Comparison of ENCODE assay signal across 1 cellular context in the genomic region with DNA sequence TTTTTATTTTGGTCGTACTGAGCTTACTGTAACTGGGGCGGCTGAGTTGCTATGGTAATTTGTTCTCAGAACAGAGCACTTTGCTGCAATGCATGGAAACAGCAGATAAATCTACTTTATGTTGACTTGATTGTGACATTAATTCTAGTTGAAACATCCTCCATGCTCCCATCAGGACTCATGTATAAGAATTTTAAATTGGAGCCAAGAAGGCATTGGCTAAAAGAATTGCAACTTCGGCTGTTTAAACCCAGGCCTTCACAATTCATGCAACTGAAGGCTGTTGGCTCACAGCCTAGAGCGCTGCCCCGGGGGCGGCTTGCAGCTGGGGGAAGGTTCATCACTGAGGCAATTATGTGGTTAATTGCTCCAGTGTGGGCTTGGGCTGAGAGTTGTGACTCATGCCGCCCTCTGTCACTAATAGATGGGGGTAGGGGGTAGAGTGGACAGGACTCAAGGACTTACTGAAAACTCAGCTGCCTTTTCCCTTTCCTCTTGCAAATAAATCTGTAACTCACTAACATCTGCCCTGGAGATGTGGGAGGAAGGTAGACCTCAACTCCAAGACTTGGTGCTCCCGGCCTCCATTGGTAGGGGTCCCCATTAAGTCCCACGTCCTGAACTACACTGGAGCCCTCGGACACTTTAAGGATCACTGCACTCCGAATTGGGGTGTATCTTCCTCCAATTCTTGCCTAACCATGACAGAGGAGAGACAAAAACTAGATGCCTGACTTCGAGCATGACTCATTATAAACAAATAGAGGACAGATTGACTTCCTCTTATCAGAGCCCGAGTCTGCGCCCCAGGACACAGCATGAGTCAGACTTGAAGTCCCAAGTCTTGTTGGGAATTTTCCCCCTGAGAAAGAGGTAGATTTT.
A peak's percentile ranks its signal among the peaks of the same experiment; 100 is the strongest.
TF ChIP-seq lines count a peak whose summit lies in the region.

No MANE protein-coding gene starts in this region.

TF ChIP-seq in K562, 482 proteins besides CTCF, POLR2A, EP300 and RAD21 (continued from another document and continues in another):
- TF ChIP-seq, protein P1, sequence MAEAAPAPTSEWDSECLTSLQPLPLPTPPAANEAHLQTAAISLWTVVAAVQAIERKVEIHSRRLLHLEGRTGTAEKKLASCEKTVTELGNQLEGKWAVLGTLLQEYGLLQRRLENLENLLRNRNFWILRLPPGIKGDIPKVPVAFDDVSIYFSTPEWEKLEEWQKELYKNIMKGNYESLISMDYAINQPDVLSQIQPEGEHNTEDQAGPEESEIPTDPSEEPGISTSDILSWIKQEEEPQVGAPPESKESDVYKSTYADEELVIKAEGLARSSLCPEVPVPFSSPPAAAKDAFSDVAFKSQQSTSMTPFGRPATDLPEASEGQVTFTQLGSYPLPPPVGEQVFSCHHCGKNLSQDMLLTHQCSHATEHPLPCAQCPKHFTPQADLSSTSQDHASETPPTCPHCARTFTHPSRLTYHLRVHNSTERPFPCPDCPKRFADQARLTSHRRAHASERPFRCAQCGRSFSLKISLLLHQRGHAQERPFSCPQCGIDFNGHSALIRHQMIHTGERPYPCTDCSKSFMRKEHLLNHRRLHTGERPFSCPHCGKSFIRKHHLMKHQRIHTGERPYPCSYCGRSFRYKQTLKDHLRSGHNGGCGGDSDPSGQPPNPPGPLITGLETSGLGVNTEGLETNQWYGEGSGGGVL (CRISPR knock-in tag; IDR thresholded peaks at IDR 0.05), result no peak
- no peak for TF ChIP-seq ZBTB1 (CRISPR knock-in tag; IDR thresholded peaks at IDR 0.05; ENCODE audit: borderline replicate concordance, low read depth)
- TF ChIP-seq LEF1 (IDR thresholded peaks at IDR 0.05), result no peak
- TF ChIP-seq, protein P2, sequence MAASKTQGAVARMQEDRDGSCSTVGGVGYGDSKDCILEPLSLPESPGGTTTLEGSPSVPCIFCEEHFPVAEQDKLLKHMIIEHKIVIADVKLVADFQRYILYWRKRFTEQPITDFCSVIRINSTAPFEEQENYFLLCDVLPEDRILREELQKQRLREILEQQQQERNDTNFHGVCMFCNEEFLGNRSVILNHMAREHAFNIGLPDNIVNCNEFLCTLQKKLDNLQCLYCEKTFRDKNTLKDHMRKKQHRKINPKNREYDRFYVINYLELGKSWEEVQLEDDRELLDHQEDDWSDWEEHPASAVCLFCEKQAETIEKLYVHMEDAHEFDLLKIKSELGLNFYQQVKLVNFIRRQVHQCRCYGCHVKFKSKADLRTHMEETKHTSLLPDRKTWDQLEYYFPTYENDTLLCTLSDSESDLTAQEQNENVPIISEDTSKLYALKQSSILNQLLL (CRISPR knock-in tag; IDR thresholded peaks at IDR 0.05; ENCODE audit: borderline replicate concordance), result no peak
- no peak for TF ChIP-seq ZNF77 (CRISPR knock-in tag; IDR thresholded peaks at IDR 0.05)
- no peak for TF ChIP-seq RBM25 (IDR thresholded peaks at IDR 0.05; ENCODE audit: low read depth, low read length, severe bottlenecking)
- TF ChIP-seq ZNF316 (IDR thresholded peaks at IDR 0.05), result peak; percentile 46; the same call in 1 of the 2 replicates
- no peak for TF ChIP-seq MCM7 (IDR thresholded peaks at IDR 0.05)
- TF ChIP-seq ZNF184 (CRISPR knock-in tag; IDR thresholded peaks at IDR 0.05), result no peak
- TF ChIP-seq ADNP (tag; IDR thresholded peaks at IDR 0.05), result no peak
- TF ChIP-seq NCOA2 (IDR thresholded peaks at IDR 0.05; ENCODE audit: partially characterized antibody in 2 of 2), result no peak
- TF ChIP-seq, protein P3, sequence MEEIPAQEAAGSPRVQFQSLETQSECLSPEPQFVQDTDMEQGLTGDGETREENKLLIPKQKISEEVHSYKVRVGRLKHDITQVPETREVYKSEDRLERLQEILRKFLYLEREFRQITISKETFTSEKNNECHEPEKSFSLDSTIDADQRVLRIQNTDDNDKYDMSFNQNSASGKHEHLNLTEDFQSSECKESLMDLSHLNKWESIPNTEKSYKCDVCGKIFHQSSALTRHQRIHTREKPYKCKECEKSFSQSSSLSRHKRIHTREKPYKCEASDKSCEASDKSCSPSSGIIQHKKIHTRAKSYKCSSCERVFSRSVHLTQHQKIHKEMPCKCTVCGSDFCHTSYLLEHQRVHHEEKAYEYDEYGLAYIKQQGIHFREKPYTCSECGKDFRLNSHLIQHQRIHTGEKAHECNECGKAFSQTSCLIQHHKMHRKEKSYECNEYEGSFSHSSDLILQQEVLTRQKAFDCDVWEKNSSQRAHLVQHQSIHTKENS (CRISPR knock-in tag; IDR thresholded peaks at IDR 0.05), result no peak
- no peak for TF ChIP-seq HNRNPLL (IDR thresholded peaks at IDR 0.05; ENCODE audit: low read depth, low read length, poor library complexity, severe bottlenecking)
- TF ChIP-seq, protein P4, sequence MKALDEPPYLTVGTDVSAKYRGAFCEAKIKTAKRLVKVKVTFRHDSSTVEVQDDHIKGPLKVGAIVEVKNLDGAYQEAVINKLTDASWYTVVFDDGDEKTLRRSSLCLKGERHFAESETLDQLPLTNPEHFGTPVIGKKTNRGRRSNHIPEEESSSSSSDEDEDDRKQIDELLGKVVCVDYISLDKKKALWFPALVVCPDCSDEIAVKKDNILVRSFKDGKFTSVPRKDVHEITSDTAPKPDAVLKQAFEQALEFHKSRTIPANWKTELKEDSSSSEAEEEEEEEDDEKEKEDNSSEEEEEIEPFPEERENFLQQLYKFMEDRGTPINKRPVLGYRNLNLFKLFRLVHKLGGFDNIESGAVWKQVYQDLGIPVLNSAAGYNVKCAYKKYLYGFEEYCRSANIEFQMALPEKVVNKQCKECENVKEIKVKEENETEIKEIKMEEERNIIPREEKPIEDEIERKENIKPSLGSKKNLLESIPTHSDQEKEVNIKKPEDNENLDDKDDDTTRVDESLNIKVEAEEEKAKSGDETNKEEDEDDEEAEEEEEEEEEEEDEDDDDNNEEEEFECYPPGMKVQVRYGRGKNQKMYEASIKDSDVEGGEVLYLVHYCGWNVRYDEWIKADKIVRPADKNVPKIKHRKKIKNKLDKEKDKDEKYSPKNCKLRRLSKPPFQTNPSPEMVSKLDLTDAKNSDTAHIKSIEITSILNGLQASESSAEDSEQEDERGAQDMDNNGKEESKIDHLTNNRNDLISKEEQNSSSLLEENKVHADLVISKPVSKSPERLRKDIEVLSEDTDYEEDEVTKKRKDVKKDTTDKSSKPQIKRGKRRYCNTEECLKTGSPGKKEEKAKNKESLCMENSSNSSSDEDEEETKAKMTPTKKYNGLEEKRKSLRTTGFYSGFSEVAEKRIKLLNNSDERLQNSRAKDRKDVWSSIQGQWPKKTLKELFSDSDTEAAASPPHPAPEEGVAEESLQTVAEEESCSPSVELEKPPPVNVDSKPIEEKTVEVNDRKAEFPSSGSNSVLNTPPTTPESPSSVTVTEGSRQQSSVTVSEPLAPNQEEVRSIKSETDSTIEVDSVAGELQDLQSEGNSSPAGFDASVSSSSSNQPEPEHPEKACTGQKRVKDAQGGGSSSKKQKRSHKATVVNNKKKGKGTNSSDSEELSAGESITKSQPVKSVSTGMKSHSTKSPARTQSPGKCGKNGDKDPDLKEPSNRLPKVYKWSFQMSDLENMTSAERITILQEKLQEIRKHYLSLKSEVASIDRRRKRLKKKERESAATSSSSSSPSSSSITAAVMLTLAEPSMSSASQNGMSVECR (CRISPR knock-in tag; IDR thresholded peaks at IDR 0.05), result no peak
- TF ChIP-seq, protein P5, sequence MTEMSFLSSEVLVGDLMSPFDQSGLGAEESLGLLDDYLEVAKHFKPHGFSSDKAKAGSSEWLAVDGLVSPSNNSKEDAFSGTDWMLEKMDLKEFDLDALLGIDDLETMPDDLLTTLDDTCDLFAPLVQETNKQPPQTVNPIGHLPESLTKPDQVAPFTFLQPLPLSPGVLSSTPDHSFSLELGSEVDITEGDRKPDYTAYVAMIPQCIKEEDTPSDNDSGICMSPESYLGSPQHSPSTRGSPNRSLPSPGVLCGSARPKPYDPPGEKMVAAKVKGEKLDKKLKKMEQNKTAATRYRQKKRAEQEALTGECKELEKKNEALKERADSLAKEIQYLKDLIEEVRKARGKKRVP (CRISPR knock-in tag; IDR thresholded peaks at IDR 0.05), result no peak
- peak; percentile 41; the same call in 1 of the 2 replicates for TF ChIP-seq LCOR (CRISPR knock-in tag; IDR thresholded peaks at IDR 0.05)
- TF ChIP-seq ZNF217 (CRISPR knock-in tag; IDR thresholded peaks at IDR 0.05), result no peak
- TF ChIP-seq ZNF134 (CRISPR knock-in tag; conservative IDR thresholded peaks at IDR 0.05), result no peak
- TF ChIP-seq, protein P6, sequence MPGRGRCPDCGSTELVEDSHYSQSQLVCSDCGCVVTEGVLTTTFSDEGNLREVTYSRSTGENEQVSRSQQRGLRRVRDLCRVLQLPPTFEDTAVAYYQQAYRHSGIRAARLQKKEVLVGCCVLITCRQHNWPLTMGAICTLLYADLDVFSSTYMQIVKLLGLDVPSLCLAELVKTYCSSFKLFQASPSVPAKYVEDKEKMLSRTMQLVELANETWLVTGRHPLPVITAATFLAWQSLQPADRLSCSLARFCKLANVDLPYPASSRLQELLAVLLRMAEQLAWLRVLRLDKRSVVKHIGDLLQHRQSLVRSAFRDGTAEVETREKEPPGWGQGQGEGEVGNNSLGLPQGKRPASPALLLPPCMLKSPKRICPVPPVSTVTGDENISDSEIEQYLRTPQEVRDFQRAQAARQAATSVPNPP (IDR thresholded peaks at IDR 0.05; ENCODE audit: borderline replicate concordance, insufficient read depth, insufficient read length), result no peak
- TF ChIP-seq TGIF2 (CRISPR knock-in tag; IDR thresholded peaks at IDR 0.05), result no peak
- TF ChIP-seq ZNF75A (CRISPR knock-in tag; IDR thresholded peaks at IDR 0.05), result no peak
- TF ChIP-seq ZNF76 (CRISPR knock-in tag; IDR thresholded peaks at IDR 0.05; ENCODE audit: borderline replicate concordance), result no peak
- TF ChIP-seq, protein P7, sequence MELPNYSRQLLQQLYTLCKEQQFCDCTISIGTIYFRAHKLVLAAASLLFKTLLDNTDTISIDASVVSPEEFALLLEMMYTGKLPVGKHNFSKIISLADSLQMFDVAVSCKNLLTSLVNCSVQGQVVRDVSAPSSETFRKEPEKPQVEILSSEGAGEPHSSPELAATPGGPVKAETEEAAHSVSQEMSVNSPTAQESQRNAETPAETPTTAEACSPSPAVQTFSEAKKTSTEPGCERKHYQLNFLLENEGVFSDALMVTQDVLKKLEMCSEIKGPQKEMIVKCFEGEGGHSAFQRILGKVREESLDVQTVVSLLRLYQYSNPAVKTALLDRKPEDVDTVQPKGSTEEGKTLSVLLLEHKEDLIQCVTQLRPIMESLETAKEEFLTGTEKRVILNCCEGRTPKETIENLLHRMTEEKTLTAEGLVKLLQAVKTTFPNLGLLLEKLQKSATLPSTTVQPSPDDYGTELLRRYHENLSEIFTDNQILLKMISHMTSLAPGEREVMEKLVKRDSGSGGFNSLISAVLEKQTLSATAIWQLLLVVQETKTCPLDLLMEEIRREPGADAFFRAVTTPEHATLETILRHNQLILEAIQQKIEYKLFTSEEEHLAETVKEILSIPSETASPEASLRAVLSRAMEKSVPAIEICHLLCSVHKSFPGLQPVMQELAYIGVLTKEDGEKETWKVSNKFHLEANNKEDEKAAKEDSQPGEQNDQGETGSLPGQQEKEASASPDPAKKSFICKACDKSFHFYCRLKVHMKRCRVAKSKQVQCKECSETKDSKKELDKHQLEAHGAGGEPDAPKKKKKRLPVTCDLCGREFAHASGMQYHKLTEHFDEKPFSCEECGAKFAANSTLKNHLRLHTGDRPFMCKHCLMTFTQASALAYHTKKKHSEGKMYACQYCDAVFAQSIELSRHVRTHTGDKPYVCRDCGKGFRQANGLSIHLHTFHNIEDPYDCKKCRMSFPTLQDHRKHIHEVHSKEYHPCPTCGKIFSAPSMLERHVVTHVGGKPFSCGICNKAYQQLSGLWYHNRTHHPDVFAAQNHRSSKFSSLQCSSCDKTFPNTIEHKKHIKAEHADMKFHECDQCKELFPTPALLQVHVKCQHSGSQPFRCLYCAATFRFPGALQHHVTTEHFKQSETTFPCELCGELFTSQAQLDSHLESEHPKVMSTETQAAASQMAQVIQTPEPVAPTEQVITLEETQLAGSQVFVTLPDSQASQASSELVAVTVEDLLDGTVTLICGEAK (IDR thresholded peaks at IDR 0.05), result no peak
- TF ChIP-seq, protein P7 (CRISPR knock-in tag; IDR thresholded peaks at IDR 0.05), result no peak
- no peak for TF ChIP-seq KDM4B (IDR thresholded peaks at IDR 0.05; ENCODE audit: borderline replicate concordance in 2 of 2, low read depth in 1 of 2)
- TF ChIP-seq, protein P8, sequence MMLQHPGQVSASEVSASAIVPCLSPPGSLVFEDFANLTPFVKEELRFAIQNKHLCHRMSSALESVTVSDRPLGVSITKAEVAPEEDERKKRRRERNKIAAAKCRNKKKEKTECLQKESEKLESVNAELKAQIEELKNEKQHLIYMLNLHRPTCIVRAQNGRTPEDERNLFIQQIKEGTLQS (IDR thresholded peaks at IDR 0.05), result peak; percentile 98
- TF ChIP-seq, protein P8 (CRISPR knock-in tag; conservative IDR thresholded peaks at IDR 0.05), result no peak; the same call in 1 of the 2 replicates
- no peak for TF ChIP-seq ZNF778 (CRISPR knock-in tag; IDR thresholded peaks at IDR 0.05)
- TF ChIP-seq ZKSCAN1 (IDR thresholded peaks at IDR 0.05; ENCODE audit: low read depth, low read length), result no peak
- TF ChIP-seq NFE2 (IDR thresholded peaks at IDR 0.05; ENCODE audit: low read depth), result peak; percentile 76
- TF ChIP-seq SMARCC2 (IDR thresholded peaks at IDR 0.05; ENCODE audit: low read depth), result peak; percentile 92
- no peak for TF ChIP-seq SUPT5H (IDR thresholded peaks at IDR 0.05)
- no peak for TF ChIP-seq NR2F6 (CRISPR knock-in tag; IDR thresholded peaks at IDR 0.05)
- TF ChIP-seq BDP1 (IDR thresholded peaks at IDR 0.05; ENCODE audit: insufficient read depth, insufficient read length), result no peak
